ENCODE assay signal across 20 cellular contexts in the genomic region with DNA sequence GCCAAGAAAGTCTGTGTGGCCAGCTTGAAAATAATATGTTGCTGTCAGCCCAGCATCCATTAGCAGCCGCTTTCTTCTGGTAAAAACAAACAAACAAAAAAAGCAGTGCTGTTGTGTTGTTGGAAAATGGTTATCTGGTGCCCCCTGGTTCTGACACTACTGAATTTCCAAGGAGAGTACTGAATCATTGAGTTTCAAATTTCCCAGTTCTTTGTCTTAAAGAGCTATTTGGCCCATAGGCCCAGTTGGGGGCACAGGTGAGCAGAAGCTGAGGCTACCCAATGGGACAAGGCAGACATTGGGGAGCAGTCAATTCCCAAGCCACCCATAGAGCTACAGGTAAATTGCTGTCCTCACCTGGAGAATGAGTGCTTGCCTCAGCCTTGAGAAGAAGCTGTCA.
DNase-seq lines count a peak whose midpoint lies in the region; ATAC-seq and TF ChIP-seq lines count a peak whose summit lies in the region.
"Had no signal": no experiment of that assay in that cellular context is flagged by ENCODE, and none has a peak within 500 bp of the region (broad histone marks: within the 10 kb centered on the region; RNA-seq: fewer than 3 reads in every experiment).

No MANE protein-coding gene starts in this region.

- intact Hi-C loops in sigmoid colon (cut with DNase I): no loop called here

- peak; percentile 14; the same call in 1 of the 2 replicates for TF ChIP-seq CTCF in 22Rv1 (IDR thresholded peaks at IDR 0.05)
- TF ChIP-seq CTCF in H9 (conservative IDR thresholded peaks at IDR 0.05): peak; percentile 69
- TF ChIP-seq CTCF in WERI-Rb-1 (IDR thresholded peaks at IDR 0.05; ENCODE audit: low read depth, low read length): 0 out of 2 replicates have a peak, but pooled peaks have one; percentile 18
- no peak for TF ChIP-seq CTCF in sigmoid colon (IDR thresholded peaks at IDR 0.05)

- H3K9ac ChIP-seq in H9 (ENCODE audit: extremely low read depth, insufficient read length, low read length): no peak overlapping the region
- H3K9ac ChIP-seq: GM23248 had no signal

- H3K4ac ChIP-seq in H9 (ENCODE audit: low read depth, low read length): no peak overlapping the region

- H4K91ac ChIP-seq in H9 (ENCODE audit: insufficient read length, low read depth, low read length): no peak overlapping the region

- no peaks in the 10 kb centered on the region for H3K23me2 ChIP-seq in H9 (ENCODE audit: insufficient read length, low read depth, low read length, poor library complexity, severe bottlenecking)

- H2AFZ ChIP-seq in H9 (ENCODE audit: low read length): no peak overlapping the region
- H2AFZ ChIP-seq: GM23248, PC-9 had no signal

- H3K4me1 ChIP-seq in H9 (ENCODE audit: insufficient read depth, low read length) (peaks cover 3% of the 10 kb centered on the region; the same call in 1 of the 2 replicates), sigmoid colon (no peaks in the 10 kb centered on the region)
- H3K4me1 ChIP-seq: heart right ventricle had no signal

- no peak overlapping the region for H3K4me3 Mint-ChIP-seq in H9
- H3K4me3 Mint-ChIP-seq: CD14-positive monocyte; dendritic cell treated with granulocyte-macrophage colony-stimulating factor and Interleukin-4, amounts not matched to agents 40 ng/mL and 50 ng/mL, for 4 days; T-helper 17 cell had no signal

- H3K9me3 ChIP-seq in H9 (ENCODE audit: control insufficient read depth, low read depth, low read length): no peaks in the 10 kb centered on the region
- H3K9me3 ChIP-seq in WERI-Rb-1 (ENCODE audit: severe bottlenecking): no peaks in the 10 kb centered on the region
- no peaks in the 10 kb centered on the region for H3K9me3 ChIP-seq in sigmoid colon
- H3K9me3 ChIP-seq: heart right ventricle had no signal

- no peak overlapping the region for H2BK12ac ChIP-seq in H9 (ENCODE audit: insufficient read length, low read depth, low read length)

- no peak overlapping the region for H2BK5ac ChIP-seq in H9 (ENCODE audit: insufficient read length, low read length)

- no peaks in the 10 kb centered on the region; a peak in 2 of 7 replicates for H3K36me3 Mint-ChIP-seq in H9 (ENCODE audit: insufficient read depth in 1 of 3, low read depth in 3 of 3)
- H3K36me3 Mint-ChIP-seq: CD14-positive monocyte had no signal

- ATAC-seq in HG02981 (IDR thresholded peaks at IDR 0.05; ENCODE audit: unreplicated experiment): no peak
- ATAC-seq: heart right ventricle, T-helper 17 cell had no signal

- no peak overlapping the region for H3K4me3 ChIP-seq in WERI-Rb-1 (ENCODE audit: low read depth, low read length)
- H3K4me3 ChIP-seq in sigmoid colon: no peak overlapping the region
- H3K4me3 ChIP-seq: GM23248, heart right ventricle, PC-9 had no signal

- DNase-seq in H9: peak; percentile 49
- no peak for DNase-seq in WERI-Rb-1
- DNase-seq in iPS DF 4.7 (ENCODE audit: extremely low read depth, low spot score): peak; percentile 53
- no peak for DNase-seq in NCI-H1436 treated with DMSO at 0.1 percent for 48 hours (lab: John Stamatoyannopoulos, UW)
- DNase-seq in sigmoid colon: no peak
- no peak for DNase-seq in AML-193 (lab: John Stamatoyannopoulos, UW)
- DNase-seq: activated CD8-positive, alpha-beta memory T cell treated with anti-CD3 and anti-CD28 coated beads, Interleukin-2, amount 50 U/mL, for 4 hours; GM23248; heart right ventricle; KBM-7; mammary epithelial cell; NCI-H1930; NCI-H524; PC-9; retina; T-helper 17 cell had no signal

- H4K8ac ChIP-seq in H9 (replicated peaks; ENCODE audit: insufficient read length, low read depth, low read length): no peak overlapping the region

- H2AK5ac ChIP-seq in H9 (ENCODE audit: insufficient read length, low read length): no peak overlapping the region

- H3K56ac ChIP-seq in H9 (ENCODE audit: insufficient read length, low read depth, low read length): no peak overlapping the region

- no peak overlapping the region for H3K14ac ChIP-seq in H9 (ENCODE audit: insufficient read depth, low read length)

- H3K27ac ChIP-seq in 22Rv1: no peak overlapping the region
- no peak overlapping the region for H3K27ac ChIP-seq in H9 (ENCODE audit: insufficient read length, low read depth, low read length)
- no peak overlapping the region for H3K27ac ChIP-seq in WERI-Rb-1
- no peak overlapping the region for H3K27ac ChIP-seq in sigmoid colon
- H3K27ac ChIP-seq: GM23248, heart right ventricle, PC-9 had no signal

- no peaks in the 10 kb centered on the region; a peak in 1 of 5 replicates for H3K9me3 Mint-ChIP-seq in H9
- H3K9me3 Mint-ChIP-seq: dendritic cell treated with granulocyte-macrophage colony-stimulating factor and Interleukin-4, amounts not matched to agents 40 ng/mL and 50 ng/mL, for 4 days had no signal

- H3T11ph ChIP-seq in H9 (ENCODE audit: low read length): no peak overlapping the region

- no peaks in the 10 kb centered on the region for H3K79me1 ChIP-seq in H9 (ENCODE audit: insufficient read depth, low read depth, low read length, poor library complexity, severe bottlenecking)

- TF ChIP-seq EP300 in sigmoid colon (IDR thresholded peaks at IDR 0.05): no peak

- no peak overlapping the region for H2BK15ac ChIP-seq in H9 (ENCODE audit: low read depth, low read length)

- H3K23ac ChIP-seq in H9 (ENCODE audit: insufficient read length, low read depth, low read length): no peak overlapping the region

- H2BK120ac ChIP-seq in H9 (ENCODE audit: low read depth, low read length, poor library complexity, severe bottlenecking): no peak overlapping the region

- peaks cover 33 to 34% of the 10 kb centered on the region in 2 experiments for H3K4me1 Mint-ChIP-seq in H9
- H3K4me1 Mint-ChIP-seq: CD14-positive monocyte, T-helper 17 cell had no signal

- no peaks in the 10 kb centered on the region for H3K79me2 ChIP-seq in H9 (ENCODE audit: insufficient read depth, low read length)

- H2BK20ac ChIP-seq in H9 (ENCODE audit: low read depth, low read length, poor library complexity, severe bottlenecking): no peak overlapping the region

- H3K4me2 ChIP-seq in H9 (ENCODE audit: insufficient read depth, insufficient read length, low read length): no peak overlapping the region
- H3K4me2 ChIP-seq: PC-9 had no signal

- no peak overlapping the region for H3K27ac Mint-ChIP-seq in H9
- H3K27ac Mint-ChIP-seq: CD14-positive monocyte; dendritic cell treated with granulocyte-macrophage colony-stimulating factor and Interleukin-4, amounts not matched to agents 40 ng/mL and 50 ng/mL, for 4 days; T-helper 17 cell had no signal

- H4K20me1 ChIP-seq in H9 (ENCODE audit: control insufficient read depth, insufficient read depth, insufficient read length): no peaks in the 10 kb centered on the region

- H3K27me3 ChIP-seq in H9 (ENCODE audit: insufficient read depth, low read length) (no peaks in the 10 kb centered on the region), WERI-Rb-1 (ENCODE audit: insufficient read depth, low read depth, severe bottlenecking) (no peaks in the 10 kb centered on the region), sigmoid colon (no peaks in the 10 kb centered on the region)

- peaks cover 1% of the 10 kb centered on the region for H3K27me3 Mint-ChIP-seq in H9 (ENCODE audit: low read depth)
- H3K27me3 Mint-ChIP-seq: dendritic cell treated with granulocyte-macrophage colony-stimulating factor and Interleukin-4, amounts not matched to agents 40 ng/mL and 50 ng/mL, for 4 days; T-helper 17 cell had no signal

- no CpG with 5 or more reads among the region's 1 CpG for WGBS in H9 (ENCODE audit: extremely low coverage, insufficient read length, low lambda C conversion rate)
- WGBS in sigmoid colon, 2 donors: 31 to 74% methylated on average over 1 of the region's 1 CpG

- no peak overlapping the region for H3K18ac ChIP-seq in H9 (ENCODE audit: insufficient read length, low read depth, low read length)

- no peaks in the 10 kb centered on the region for H3K36me3 ChIP-seq in WERI-Rb-1
- no peaks in the 10 kb centered on the region for H3K36me3 ChIP-seq in sigmoid colon
- H3K36me3 ChIP-seq: heart right ventricle had no signal

- no peak for TF ChIP-seq POLR2A in sigmoid colon (IDR thresholded peaks at IDR 0.05)

- H4K5ac ChIP-seq in H9 (ENCODE audit: insufficient read length, low read depth, low read length): no peak overlapping the region

Comparison
In these comparisons a context has a peak if more than half of its experiments do, and no peak if none do; other contexts are left out.
1. CTCF ChIP-seq: peak in 22Rv1 (single experiment), H9 (single experiment) and WERI-Rb-1 (single experiment); none in sigmoid colon (0 of 4).
2. DNase-seq: peak in H9 (single experiment) and iPS DF 4.7 (single experiment); none in WERI-Rb-1 (single experiment), NCI-H1436 treated with DMSO at 0.1 percent for 48 hours (single experiment), sigmoid colon (single experiment) and AML-193 (0 of 2).